1 cellular context compared by ENCODE assay signal in the genomic region with DNA sequence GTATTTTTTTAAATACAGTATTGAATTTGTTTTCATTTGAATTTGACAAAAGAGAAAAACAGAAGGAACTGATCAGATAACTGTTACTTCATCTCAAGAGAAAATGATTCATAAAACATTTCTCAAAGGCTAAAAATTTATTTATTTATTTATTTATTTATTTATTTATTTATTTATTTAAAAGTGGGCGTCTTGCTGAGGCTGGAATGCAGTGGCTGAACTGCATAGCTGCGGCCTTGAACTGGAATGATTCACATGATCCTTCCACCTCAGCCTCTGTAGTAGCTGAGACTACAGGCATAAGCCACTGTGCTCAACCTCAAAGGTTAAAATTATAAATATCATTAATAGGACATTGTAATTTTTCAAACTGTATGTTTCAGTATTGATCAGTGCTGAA.
TF ChIP-seq lines count a peak whose summit lies in the region.

No MANE protein-coding gene starts in this region.

TF ChIP-seq in IMR-90, 13 proteins besides CTCF, POLR2A, EP300 and RAD21:
- TF ChIP-seq SMC3 (IDR thresholded peaks at IDR 0.05; ENCODE audit: low read depth, low read length) (no peak), MXI1 (IDR thresholded peaks at IDR 0.05; ENCODE audit: borderline replicate concordance, low read depth, low read length) (no peak), ELK1 (IDR thresholded peaks at IDR 0.05; ENCODE audit: borderline replicate concordance, low read depth, low read length) (no peak), RCOR1 (IDR thresholded peaks at IDR 0.05; ENCODE audit: insufficient replicate concordance, low read length) (no peak), CHD1 (IDR thresholded peaks at IDR 0.05; ENCODE audit: low read depth, low read length) (no peak), MAZ (IDR thresholded peaks at IDR 0.05; ENCODE audit: borderline replicate concordance, low read depth, low read length) (no peak), NFE2L2 (IDR thresholded peaks at IDR 0.05; ENCODE audit: low read depth, low read length) (no peak), BHLHE40 (IDR thresholded peaks at IDR 0.05; ENCODE audit: low read depth, low read length) (no peak), RFX5 (IDR thresholded peaks at IDR 0.05; ENCODE audit: low read depth, low read length) (no peak), MAFK (IDR thresholded peaks at IDR 0.05; ENCODE audit: low read depth, low read length) (no peak), FOS (IDR thresholded peaks at IDR 0.05; ENCODE audit: low read depth, low read length) (no peak), USF2 (IDR thresholded peaks at IDR 0.05; ENCODE audit: low read depth, low read length) (no peak)
